ENCODE assay signal across 8 cellular contexts in the genomic region with DNA sequence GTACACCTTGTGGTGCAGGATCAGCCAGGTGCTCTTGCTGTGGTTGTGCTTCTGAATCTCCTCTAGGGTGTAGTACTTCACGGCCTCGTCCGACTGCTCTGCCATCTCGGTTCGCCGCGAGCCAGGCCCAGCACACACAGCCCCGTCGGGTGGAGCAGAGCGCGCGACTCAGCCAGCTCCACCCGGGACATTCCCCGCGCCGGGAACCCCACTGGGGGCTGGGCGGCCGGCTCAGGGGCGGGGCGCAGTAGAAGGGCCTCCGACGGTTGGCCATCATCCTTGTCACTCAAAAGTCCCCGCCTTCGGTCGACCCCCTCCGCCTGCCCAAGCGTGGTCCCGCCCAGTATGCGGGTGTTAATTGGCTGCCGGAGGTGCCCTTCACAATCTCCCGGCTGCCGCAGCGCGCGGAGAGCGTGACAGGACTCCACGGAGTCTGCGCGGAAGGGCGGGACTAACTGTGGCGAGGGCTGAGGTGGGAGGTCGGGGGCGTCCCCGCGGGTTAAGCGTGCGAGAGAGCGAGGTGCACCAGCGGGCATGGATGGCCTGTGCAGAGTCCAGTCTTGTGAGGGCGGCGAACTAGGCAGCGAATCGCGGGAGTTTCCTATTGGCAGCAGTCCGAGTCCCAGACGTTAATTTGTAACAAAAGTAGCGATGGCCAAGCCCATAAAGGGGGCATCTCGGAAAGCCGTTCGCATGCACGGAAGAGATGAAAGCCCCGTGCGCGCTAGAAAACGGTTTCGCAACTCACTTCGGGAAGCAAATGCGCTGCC. TPM values are rescaled to one million over a fixed set of nuclear protein-coding genes. Genes with fewer than 3 reads are reported as not detected.
A peak's percentile ranks its signal among the peaks of the same experiment; 100 is the strongest.
DNase-seq lines count a peak whose midpoint lies in the region; ATAC-seq and TF ChIP-seq lines count a peak whose summit lies in the region.

A gene with protein sequence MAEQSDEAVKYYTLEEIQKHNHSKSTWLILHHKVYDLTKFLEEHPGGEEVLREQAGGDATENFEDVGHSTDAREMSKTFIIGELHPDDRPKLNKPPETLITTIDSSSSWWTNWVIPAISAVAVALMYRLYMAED (minus strand): TSS at position 193 of the 770 bp plus-strand sequence. CDS start 88 bp downstream, at position 105.

- 4 to 11% methylated on average over 31 to 68 of the region's 68 CpGs for WGBS in endodermal cell (ENCODE audit: insufficient coverage in 1 of 2, insufficient read length in 1 of 2), 2 experiments

- DNase-seq in CD1c-positive myeloid dendritic cell (ENCODE audit: extremely low spot score), result peak; percentile 99
- DNase-seq in NOMO-1 (lab: John Stamatoyannopoulos, UW; ENCODE audit: unreplicated experiment in 2 of 2), result peak; percentile 91 to 95
- peak; percentile 95 for DNase-seq in activated CD8-positive, alpha-beta memory T cell treated with anti-CD3 and anti-CD28 coated beads, Interleukin-2, amount 50 U/mL, for 1 hour (ENCODE audit: extremely low read depth)
- peak; percentile 99 for DNase-seq in endodermal cell
- peak; percentile 99 for DNase-seq in mesenteric fat pad (ENCODE audit: low spot score)
- peak; percentile 95 for DNase-seq in stimulated activated CD8-positive, alpha-beta memory T cell treated with anti-CD3 and anti-CD28 coated beads, Interleukin-15, amount 100 ng/mL, for 24 hours (ENCODE audit: low read depth)

- no peak within 1 kb of the TSS for H3K9ac ChIP-seq in endodermal cell (ENCODE audit: extremely low read depth, low read length, poor library complexity, severe bottlenecking)

- peak; percentile 99 for ATAC-seq in GM19372 (IDR thresholded peaks at IDR 0.05; ENCODE audit: low read depth, unreplicated experiment)
- peak; percentile 99 for ATAC-seq in HG03571 (IDR thresholded peaks at IDR 0.05; ENCODE audit: unreplicated experiment)

- H3K9me3 ChIP-seq in endodermal cell (ENCODE audit: control insufficient read depth, low read length), result peaks cover 5% of the 10 kb centered on the region

- no peak within 1 kb of the TSS for H3K27ac ChIP-seq in endodermal cell (ENCODE audit: low read depth, low read length)

- H3K27ac Mint-ChIP-seq in endodermal cell, result peak within 1 kb of the TSS; percentile 85

- H3K36me3 ChIP-seq in endodermal cell (ENCODE audit: control insufficient read depth, insufficient read depth, low read length), result no peaks in the 10 kb centered on the region

- peaks cover 4% of the 10 kb centered on the region for H3K27me3 Mint-ChIP-seq in endodermal cell (ENCODE audit: insufficient read depth)

- H3K36me3 Mint-ChIP-seq in endodermal cell (ENCODE audit: low read depth), result no peaks in the 10 kb centered on the region

- peak within 1 kb of the TSS; percentile 88 for H3K4me3 ChIP-seq in endodermal cell (ENCODE audit: low read length)

- H3K9me3 Mint-ChIP-seq in endodermal cell, result no peaks in the 10 kb centered on the region

- no peaks in the 10 kb centered on the region for H3K4me1 ChIP-seq in endodermal cell (ENCODE audit: control insufficient read depth, insufficient read depth, low read length)

- H3K4me1 Mint-ChIP-seq in endodermal cell, result peaks cover 16% of the 10 kb centered on the region

- TF ChIP-seq CTCF in endodermal cell (conservative IDR thresholded peaks at IDR 0.05), result peak; percentile 59

- H3K27me3 ChIP-seq in endodermal cell (ENCODE audit: control insufficient read depth, insufficient read depth, low read length, poor library complexity, severe bottlenecking), result no peaks in the 10 kb centered on the region

- H3K4me3 Mint-ChIP-seq in endodermal cell, result peak within 1 kb of the TSS; percentile 86

RNA-seq across cellular contexts. Expression of the gene that starts here (rescaled TPM):
- total RNA-seq in endodermal cell, result 100 to 1,000 TPM in 1 of 2 donors, 10 to 100 TPM in 1; 72.6 to 124 TPM
- polyA plus RNA-seq in endodermal cell (2013, experiment 1 of 2), result 63.3 TPM
- polyA plus RNA-seq in endodermal cell (2013, experiment 2 of 2), result 48.4 TPM
- 353 TPM for total RNA-seq in mesenteric fat pad
